In genomic region chr5:115961413-115962238, GRCh38 we compare ENCODE assay signal across 9 cellular contexts. TPM values are rescaled to one million over a fixed set of nuclear protein-coding genes. Genes with fewer than 3 reads are reported as not detected.
DNase-seq lines count a peak whose midpoint lies in the region; ATAC-seq and TF ChIP-seq lines count a peak whose summit lies in the region.
"Had no signal": no experiment of that assay in that cellular context is flagged by ENCODE, and none has a peak within 500 bp of the region (broad histone marks: within the 10 kb centered on the region; RNA-seq: fewer than 3 reads in every experiment).

No MANE protein-coding gene starts in this region.

- POLR2A ChIA-PET in BJ (lab: Charles Lee), result no interaction called here

- TF ChIP-seq CTCF in BJ (IDR thresholded peaks at IDR 0.05; ENCODE audit: insufficient read depth, low read depth, low read length), result no peak
- no peak for TF ChIP-seq CTCF in neutrophil (IDR thresholded peaks at IDR 0.05)

- H3K9me3 ChIP-seq in neutrophil, result no peaks in the 10 kb centered on the region

- H3K4me1 ChIP-seq in neutrophil (ENCODE audit: control insufficient read depth in 1 of 2, insufficient read depth in 1 of 2, low read depth in 1 of 2, low read length in 1 of 2), result peaks cover 39 to 44% of the 10 kb centered on the region in 2 experiments

- ATAC-seq in HG02763 (IDR thresholded peaks at IDR 0.05; ENCODE audit: unreplicated experiment) (no peak), GM18519 (IDR thresholded peaks at IDR 0.05; ENCODE audit: low FRiP score, unreplicated experiment) (no peak)

- H3K36me3 ChIP-seq in BJ (ENCODE audit: control insufficient read depth, insufficient read depth, low read length) (no peaks in the 10 kb centered on the region), neutrophil (no peaks in the 10 kb centered on the region)

- H3K4me3 ChIP-seq in BJ (ENCODE audit: low read depth, low read length), result peak overlapping the region; percentile 21
- H3K4me3 ChIP-seq in neutrophil (ENCODE audit: low read depth in 1 of 2, low read length in 1 of 2), result peak overlapping the region; percentile 54 to 56

- DNase-seq in BJ (ENCODE audit: low read depth) (no peak), NCI-H2227 treated with DMSO at 0.1 percent for 48 hours (lab: John Stamatoyannopoulos, UW) (peak; percentile 10), fibroblast of gingiva (ENCODE audit: low read depth) (peak; percentile 88), LoVo (ENCODE audit: low spot score) (no peak), COLO829 (ENCODE audit: low spot score) (no peak)
- DNase-seq: NCI-H345 had no signal

- no peak overlapping the region for H3K27ac ChIP-seq in neutrophil

- CTCF ChIA-PET in BJ (lab: Yijun Ruan, JAX), result interaction anchor here (0.5 to 1.7 kb wide), 5 partner anchors 15 to 526 kb away, joined by 3 to 5 read pairs (median 4); no protein-coding TSS in a partner anchor

- H3K27me3 ChIP-seq in BJ (ENCODE audit: control insufficient read depth, insufficient read depth, low read length), result peaks cover 7% of the 10 kb centered on the region; the same call in 1 of the 2 replicates
- H3K27me3 ChIP-seq in neutrophil, result peaks cover 97% of the 10 kb centered on the region

RNA-seq across cellular contexts. Expression of gene LVRN, which starts 0.6 kb away (rescaled TPM):
- polyA plus RNA-seq in BJ (2011; rRNA removed), result 0.05 and 0.21 TPM in 2 replicates
- polyA minus RNA-seq in BJ (2011; rRNA and poly(A)+ RNA removed), result 0.09 and 0.36 TPM in 2 replicates

Comparison
In these comparisons a context has a peak if more than half of its experiments do, and no peak if none do; other contexts are left out.
1. DNase-seq: peak in NCI-H2227 treated with DMSO at 0.1 percent for 48 hours (single experiment) and fibroblast of gingiva (single experiment); none in BJ (single experiment), LoVo (single experiment) and COLO829 (single experiment).